In genomic region chr17:7026471-7027115, GRCh38 we compare ENCODE assay signal across 1 cellular context.
A peak's percentile ranks its signal among the peaks of the same experiment; 100 is the strongest.
TF ChIP-seq lines count a peak whose summit lies in the region.

No MANE protein-coding gene starts in this region.

TF ChIP-seq in HepG2, 621 proteins besides CTCF, POLR2A, EP300 and RAD21:
- no peak for TF ChIP-seq HMG20A (CRISPR knock-in tag; IDR thresholded peaks at IDR 0.05; ENCODE audit: borderline replicate concordance)
- TF ChIP-seq HNF4A (CRISPR knock-in tag; IDR thresholded peaks at IDR 0.05), result 0 out of 2 replicates have a peak, but pooled peaks have one; percentile 23
TF ChIP-seq in HepG2: peak in this region for 1.
